8 cellular contexts compared by ENCODE assay signal in genomic region chr19:17292301-17293074, GRCh38. TPM values are rescaled to one million over a fixed set of nuclear protein-coding genes. Genes with fewer than 3 reads are reported as not detected.
DNase-seq lines count a peak whose midpoint lies in the region; ATAC-seq and TF ChIP-seq lines count a peak whose summit lies in the region.

No MANE protein-coding gene starts in this region.

- H4K20me1 ChIP-seq in DND-41 (ENCODE audit: insufficient read depth, low read length): no peaks in the 10 kb centered on the region; the same call in 1 of the 2 replicates

- H3K9me3 ChIP-seq in DND-41 (ENCODE audit: insufficient read depth, low read length, severe bottlenecking): no peaks in the 10 kb centered on the region

- in situ Hi-C loops in T47D (cut with HindIII; ENCODE audit: low pct_unique_long_range_greater_than_20kb, low sequenced_read_pairs): no loop called here

- 0 out of 2 replicates have a peak, but pooled peaks cover 3% of the 10 kb centered on the region for H3K36me3 ChIP-seq in DND-41 (ENCODE audit: insufficient read depth, low read length)

- H3K4me2 ChIP-seq in DND-41 (ENCODE audit: insufficient read depth, low read length): peak overlapping the region; percentile 99

- peak overlapping the region; percentile 99 for H2AFZ ChIP-seq in DND-41 (ENCODE audit: low read depth, low read length)

- H3K27ac ChIP-seq in DND-41 (ENCODE audit: low read length) (peak overlapping the region; percentile 79), VCaP (peak overlapping the region; percentile 79)

- H3K9ac ChIP-seq in DND-41 (ENCODE audit: low read depth, low read length): peak overlapping the region; percentile 73

- TF ChIP-seq CTCF in DND-41 (IDR thresholded peaks at IDR 0.05; ENCODE audit: borderline replicate concordance, extremely low read depth, low read length, poor library complexity, severe bottlenecking): peak; percentile 94
- TF ChIP-seq CTCF in VCaP (conservative IDR thresholded peaks at IDR 0.05): peak; percentile 79

- DNase-seq in DND-41 (peak; percentile 86), LHCN-M2 (ENCODE audit: low read depth) (peak; percentile 31), T47D (ENCODE audit: low read depth in 1 of 2, low spot score in 1 of 2) (peak; percentile 62 to 82), inferior parietal cortex (ENCODE audit: extremely low spot score) (peak; percentile 72), NCI-H1436 treated with DMSO at 0.1 percent for 48 hours (lab: John Stamatoyannopoulos, UW) (no peak)
- DNase-seq in stimulated activated CD4-positive, alpha-beta T cell treated with anti-CD3 and anti-CD28 coated beads, Interleukin-15, amount 100 ng/mL, for 1 hour (ENCODE audit: low read depth in 1 of 2, low spot score in 1 of 2): peak; percentile 55 to 80

- H3K4me1 ChIP-seq in DND-41 (ENCODE audit: insufficient read depth, low read length): peaks cover 28% of the 10 kb centered on the region

- H3K27me3 ChIP-seq in DND-41 (ENCODE audit: insufficient read depth, low read length, poor library complexity): no peaks in the 10 kb centered on the region

- ATAC-seq in DND-41 (ENCODE audit: insufficient read depth, low read depth) (peak; percentile 95), GM21528 (IDR thresholded peaks at IDR 0.05; ENCODE audit: low FRiP score, unreplicated experiment) (peak; percentile 71)

- H3K79me2 ChIP-seq in DND-41 (ENCODE audit: insufficient read depth, low read length): peaks cover 9% of the 10 kb centered on the region; the same call in 1 of the 2 replicates

- H3K4me3 ChIP-seq in DND-41 (ENCODE audit: low read depth in 1 of 2, low read length in 2 of 2): peak overlapping the region; percentile 39 to 94; a peak in 3 of 4 replicates

RNA-seq across cellular contexts. Expression of gene ABHD8, which starts 10.7 kb away (rescaled TPM):
- 25.9 and 26.5 TPM in 2 replicates for total RNA-seq in LHCN-M2 (2014; rRNA removed)
- 9.9 TPM for polyA plus RNA-seq in LHCN-M2 (2012)

RNA-seq across cellular contexts. Expression of gene ANKLE1, which starts 10.8 kb away (rescaled TPM):
- 0.40 and 0.90 TPM in 2 replicates for total RNA-seq in LHCN-M2 (2014; rRNA removed)
- polyA plus RNA-seq in LHCN-M2 (2012): 0.13 TPM

RNA-seq across cellular contexts. Expression of gene MRPL34, which starts 13.2 kb away (rescaled TPM):
- 48.2 and 68.1 TPM in 2 replicates for total RNA-seq in LHCN-M2 (2014; rRNA removed)
- 59.0 TPM for polyA plus RNA-seq in LHCN-M2 (2012)

RNA-seq across cellular contexts. Expression of gene DDA1, which starts 16.9 kb away (rescaled TPM):
- total RNA-seq in LHCN-M2 (2014; rRNA removed): 55.9 and 76.2 TPM in 2 replicates
- polyA plus RNA-seq in LHCN-M2 (2012): 102 TPM

RNA-seq across cellular contexts. Expression of gene BABAM1, which starts 25.2 kb away (rescaled TPM):
- 107 and 148 TPM in 2 replicates for total RNA-seq in LHCN-M2 (2014; rRNA removed)
- polyA plus RNA-seq in LHCN-M2 (2012): 134 TPM
